In the genomic region with DNA sequence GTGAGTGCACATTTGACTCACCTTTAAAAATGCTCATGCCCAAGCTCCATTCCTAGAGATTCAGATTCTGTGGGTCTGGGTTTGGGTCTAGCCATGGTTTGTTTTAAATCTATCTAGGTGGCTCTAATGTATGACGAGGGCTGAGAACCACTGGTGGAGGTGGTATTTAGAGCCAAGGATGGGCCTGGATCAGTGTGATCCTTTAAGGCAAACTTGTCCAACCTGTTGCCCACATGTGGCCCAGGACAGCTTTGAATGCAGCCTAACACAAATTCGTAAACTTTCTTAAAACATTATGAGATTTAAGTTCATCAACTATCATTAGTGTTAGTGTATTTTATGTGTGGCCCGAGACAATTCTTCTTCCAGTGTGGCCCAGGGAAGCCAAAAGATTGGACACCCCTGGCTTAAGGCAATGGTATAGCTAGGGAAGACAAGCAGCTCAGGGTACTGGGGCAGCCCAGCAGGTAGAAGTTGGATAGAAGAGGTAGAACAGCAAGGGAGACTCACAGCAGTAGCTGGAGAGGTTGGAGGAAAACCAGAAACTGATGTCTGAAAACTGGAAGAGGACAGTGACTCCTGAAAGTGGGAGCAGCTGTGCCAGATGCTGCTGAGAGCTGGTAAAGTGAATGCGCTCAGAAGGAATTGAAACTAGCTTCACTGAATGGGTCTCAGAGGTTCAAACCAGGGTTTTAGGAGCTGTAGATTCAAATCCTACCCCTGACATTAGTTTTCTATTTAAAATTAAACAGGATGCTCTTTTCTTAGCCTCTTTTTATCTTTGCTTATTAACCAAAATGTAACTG, we compare ENCODE assay signal across 13 cellular contexts. TPM values are rescaled to one million over a fixed set of nuclear protein-coding genes. Genes with fewer than 3 reads are reported as not detected.
DNase-seq lines count a peak whose midpoint lies in the region; ATAC-seq and TF ChIP-seq lines count a peak whose summit lies in the region.
"Had no signal": no experiment of that assay in that cellular context is flagged by ENCODE, and none has a peak within 500 bp of the region (broad histone marks: within the 10 kb centered on the region; RNA-seq: fewer than 3 reads in every experiment).

No MANE protein-coding gene starts in this region.

- H3K9ac ChIP-seq in iPS-20b (ENCODE audit: low read depth, low read length) = no peak overlapping the region

- peaks cover 67% of the 10 kb centered on the region for H3K4me1 Mint-ChIP-seq in WTC11
- H3K4me1 Mint-ChIP-seq in stimulated activated memory B cell treated with anti-CD40 and anti-IgM and Interleukin-4, amounts not matched to agents 10 μg/mL and 1 μg/mL and 100 μg/mL, for 72 hours = peaks cover 78% of the 10 kb centered on the region

- CTCF ChIA-PET in WTC11 (lab: Charles Lee) = interaction anchor here (0.6 to 3.9 kb wide), 6 partner anchors 9 to 98 kb away, joined by 3 to 13 read pairs (median 4); no protein-coding TSS in a partner anchor

- no peak for DNase-seq in WTC11 (ENCODE audit: low spot score)
- no peak for DNase-seq in stimulated activated naive CD4-positive, alpha-beta T cell treated with Interleukin-2 at 50 U/mL for 16 hours (lab: John Stamatoyannopoulos, UW)
- no peak for DNase-seq in SJCRH30
- no peak for DNase-seq in activated CD8-positive, alpha-beta memory T cell treated with anti-CD3 and anti-CD28 coated beads, Interleukin-2, amount 50 U/mL, for 4 hours
- no peak for DNase-seq in NCI-H1417 treated with DMSO at 0.1 percent for 48 hours (lab: John Stamatoyannopoulos, UW)
- DNase-seq: activated naive CD4-positive, alpha-beta T cell treated with anti-CD3 and anti-CD28 coated beads, Interleukin-2, amount 10 ng/mL, durations not matched to agents 7 days and 5 days; foreskin keratinocyte; NCI-H2227 treated with DMSO at 0.1 percent for 48 hours; stimulated activated naive CD8-positive, alpha-beta T cell treated with anti-CD3 and anti-CD28 coated beads, Interleukin-15, Interleukin-2, amounts not matched to agents 100 U/mL and 50 U/mL, for 24 hours; T-helper 2 cell had no signal

- H3K4me3 ChIP-seq in iPS-20b (ENCODE audit: low read length) (0 out of 2 replicates have a peak overlapping the region, but pooled peaks have one; percentile 0), SJCRH30 (no peak overlapping the region)

- no peaks in the 10 kb centered on the region for H3K36me3 ChIP-seq in iPS-20b (ENCODE audit: insufficient read depth, low read depth, low read length)
- peaks cover 5% of the 10 kb centered on the region; the same call in 1 of the 2 replicates for H3K36me3 ChIP-seq in SJCRH30

- no peaks in the 10 kb centered on the region for H3K36me3 Mint-ChIP-seq in WTC11
- H3K36me3 Mint-ChIP-seq in stimulated activated memory B cell treated with anti-CD40 and anti-IgM and Interleukin-4, amounts not matched to agents 10 μg/mL and 1 μg/mL and 100 μg/mL, for 72 hours = peaks cover 6% of the 10 kb centered on the region

- H3K4me3 Mint-ChIP-seq in WTC11 = 0 out of 2 replicates have a peak overlapping the region, but pooled peaks have one; percentile 20
- H3K4me3 Mint-ChIP-seq in stimulated activated memory B cell treated with anti-CD40 and anti-IgM and Interleukin-4, amounts not matched to agents 10 μg/mL and 1 μg/mL and 100 μg/mL, for 72 hours = no peak overlapping the region
- H3K4me3 Mint-ChIP-seq: activated naive CD4-positive, alpha-beta T cell treated with anti-CD3 and anti-CD28 coated beads, Interleukin-2, amount 10 ng/mL, durations not matched to agents 7 days and 5 days had no signal

- H3K27ac Mint-ChIP-seq in WTC11 = peak overlapping the region; percentile 90
- peak overlapping the region; percentile 11 for H3K27ac Mint-ChIP-seq in stimulated activated memory B cell treated with anti-CD40 and anti-IgM and Interleukin-4, amounts not matched to agents 10 μg/mL and 1 μg/mL and 100 μg/mL, for 72 hours

- no peaks in the 10 kb centered on the region for H3K9me3 ChIP-seq in iPS-20b (ENCODE audit: insufficient read depth, low read depth, low read length)
- no peaks in the 10 kb centered on the region for H3K9me3 ChIP-seq in SJCRH30 (replicated peaks)

- H3K27me3 ChIP-seq in iPS-20b (ENCODE audit: insufficient read depth, low read length) = no peaks in the 10 kb centered on the region
- H3K27me3 ChIP-seq in SJCRH30 = no peaks in the 10 kb centered on the region
- H3K27me3 ChIP-seq: foreskin keratinocyte had no signal

- POLR2A ChIA-PET in WTC11 (lab: Charles Lee) = interaction anchor here (1.1 kb wide), 1 partner anchor 74 kb away, joined by 3 read pairs; no protein-coding TSS in a partner anchor

- H3K27ac ChIP-seq in iPS-20b (ENCODE audit: low read length) = no peak overlapping the region
- no peak overlapping the region for H3K27ac ChIP-seq in SJCRH30
- H3K27ac ChIP-seq: foreskin keratinocyte had no signal

- H3K4me1 ChIP-seq in iPS-20b (ENCODE audit: insufficient read depth, low read length) = peaks cover 32% of the 10 kb centered on the region
- peaks cover 32% of the 10 kb centered on the region for H3K4me1 ChIP-seq in SJCRH30

- no peaks in the 10 kb centered on the region for H3K9me3 Mint-ChIP-seq in WTC11
- H3K9me3 Mint-ChIP-seq in stimulated activated memory B cell treated with anti-CD40 and anti-IgM and Interleukin-4, amounts not matched to agents 10 μg/mL and 1 μg/mL and 100 μg/mL, for 72 hours = no peaks in the 10 kb centered on the region

- TF ChIP-seq CTCF in WTC11 (IDR thresholded peaks at IDR 0.05) = no peak

- no peaks in the 10 kb centered on the region for H3K27me3 Mint-ChIP-seq in WTC11 (ENCODE audit: low read depth)
- H3K27me3 Mint-ChIP-seq in stimulated activated memory B cell treated with anti-CD40 and anti-IgM and Interleukin-4, amounts not matched to agents 10 μg/mL and 1 μg/mL and 100 μg/mL, for 72 hours = no peaks in the 10 kb centered on the region
- H3K27me3 Mint-ChIP-seq: activated naive CD4-positive, alpha-beta T cell treated with anti-CD3 and anti-CD28 coated beads, Interleukin-2, amount 10 ng/mL, durations not matched to agents 7 days and 5 days had no signal

- ATAC-seq in GM21528 (IDR thresholded peaks at IDR 0.05; ENCODE audit: low FRiP score, unreplicated experiment) = peak; percentile 59
- ATAC-seq in WTC11 = peak; percentile 13
- no peak for ATAC-seq in stimulated activated memory B cell treated with anti-CD40 and anti-IgM and Interleukin-4, amounts not matched to agents 10 μg/mL and 1 μg/mL and 100 μg/mL, for 72 hours
- ATAC-seq: stimulated activated naive CD8-positive, alpha-beta T cell treated with anti-CD3 and anti-CD28 coated beads, Interleukin-15, Interleukin-2, amounts not matched to agents 100 U/mL and 50 U/mL, for 24 hours had no signal

TF ChIP-seq in WTC11, 78 proteins besides CTCF, POLR2A, EP300 and RAD21 (continues in another document):
- no peak for TF ChIP-seq ATF1 (CRISPR knock-in tag; IDR thresholded peaks at IDR 0.05)
- no peak for TF ChIP-seq KAT7 (CRISPR knock-in tag; IDR thresholded peaks at IDR 0.05; ENCODE audit: borderline replicate concordance)
- no peak for TF ChIP-seq FOXJ3 (CRISPR knock-in tag; IDR thresholded peaks at IDR 0.05; ENCODE audit: borderline replicate concordance)
- TF ChIP-seq, protein P1, sequence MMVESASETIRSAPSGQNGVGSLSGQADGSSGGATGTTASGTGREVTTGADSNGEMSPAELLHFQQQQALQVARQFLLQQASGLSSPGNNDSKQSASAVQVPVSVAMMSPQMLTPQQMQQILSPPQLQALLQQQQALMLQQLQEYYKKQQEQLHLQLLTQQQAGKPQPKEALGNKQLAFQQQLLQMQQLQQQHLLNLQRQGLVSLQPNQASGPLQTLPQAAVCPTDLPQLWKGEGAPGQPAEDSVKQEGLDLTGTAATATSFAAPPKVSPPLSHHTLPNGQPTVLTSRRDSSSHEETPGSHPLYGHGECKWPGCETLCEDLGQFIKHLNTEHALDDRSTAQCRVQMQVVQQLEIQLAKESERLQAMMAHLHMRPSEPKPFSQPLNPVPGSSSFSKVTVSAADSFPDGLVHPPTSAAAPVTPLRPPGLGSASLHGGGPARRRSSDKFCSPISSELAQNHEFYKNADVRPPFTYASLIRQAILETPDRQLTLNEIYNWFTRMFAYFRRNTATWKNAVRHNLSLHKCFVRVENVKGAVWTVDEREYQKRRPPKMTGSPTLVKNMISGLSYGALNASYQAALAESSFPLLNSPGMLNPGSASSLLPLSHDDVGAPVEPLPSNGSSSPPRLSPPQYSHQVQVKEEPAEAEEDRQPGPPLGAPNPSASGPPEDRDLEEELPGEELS (CRISPR knock-in tag; IDR thresholded peaks at IDR 0.05) = no peak
- no peak for TF ChIP-seq NFATC4 (CRISPR knock-in tag; IDR thresholded peaks at IDR 0.05)
- TF ChIP-seq FOXP1 (CRISPR knock-in tag; IDR thresholded peaks at IDR 0.05; ENCODE audit: borderline replicate concordance) = no peak
- TF ChIP-seq, protein P2, sequence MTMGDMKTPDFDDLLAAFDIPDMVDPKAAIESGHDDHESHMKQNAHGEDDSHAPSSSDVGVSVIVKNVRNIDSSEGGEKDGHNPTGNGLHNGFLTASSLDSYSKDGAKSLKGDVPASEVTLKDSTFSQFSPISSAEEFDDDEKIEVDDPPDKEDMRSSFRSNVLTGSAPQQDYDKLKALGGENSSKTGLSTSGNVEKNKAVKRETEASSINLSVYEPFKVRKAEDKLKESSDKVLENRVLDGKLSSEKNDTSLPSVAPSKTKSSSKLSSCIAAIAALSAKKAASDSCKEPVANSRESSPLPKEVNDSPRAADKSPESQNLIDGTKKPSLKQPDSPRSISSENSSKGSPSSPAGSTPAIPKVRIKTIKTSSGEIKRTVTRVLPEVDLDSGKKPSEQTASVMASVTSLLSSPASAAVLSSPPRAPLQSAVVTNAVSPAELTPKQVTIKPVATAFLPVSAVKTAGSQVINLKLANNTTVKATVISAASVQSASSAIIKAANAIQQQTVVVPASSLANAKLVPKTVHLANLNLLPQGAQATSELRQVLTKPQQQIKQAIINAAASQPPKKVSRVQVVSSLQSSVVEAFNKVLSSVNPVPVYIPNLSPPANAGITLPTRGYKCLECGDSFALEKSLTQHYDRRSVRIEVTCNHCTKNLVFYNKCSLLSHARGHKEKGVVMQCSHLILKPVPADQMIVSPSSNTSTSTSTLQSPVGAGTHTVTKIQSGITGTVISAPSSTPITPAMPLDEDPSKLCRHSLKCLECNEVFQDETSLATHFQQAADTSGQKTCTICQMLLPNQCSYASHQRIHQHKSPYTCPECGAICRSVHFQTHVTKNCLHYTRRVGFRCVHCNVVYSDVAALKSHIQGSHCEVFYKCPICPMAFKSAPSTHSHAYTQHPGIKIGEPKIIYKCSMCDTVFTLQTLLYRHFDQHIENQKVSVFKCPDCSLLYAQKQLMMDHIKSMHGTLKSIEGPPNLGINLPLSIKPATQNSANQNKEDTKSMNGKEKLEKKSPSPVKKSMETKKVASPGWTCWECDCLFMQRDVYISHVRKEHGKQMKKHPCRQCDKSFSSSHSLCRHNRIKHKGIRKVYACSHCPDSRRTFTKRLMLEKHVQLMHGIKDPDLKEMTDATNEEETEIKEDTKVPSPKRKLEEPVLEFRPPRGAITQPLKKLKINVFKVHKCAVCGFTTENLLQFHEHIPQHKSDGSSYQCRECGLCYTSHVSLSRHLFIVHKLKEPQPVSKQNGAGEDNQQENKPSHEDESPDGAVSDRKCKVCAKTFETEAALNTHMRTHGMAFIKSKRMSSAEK (CRISPR knock-in tag; IDR thresholded peaks at IDR 0.05; ENCODE audit: borderline replicate concordance) = no peak
- no peak for TF ChIP-seq RORB (CRISPR knock-in tag; IDR thresholded peaks at IDR 0.05)

RNA-seq across cellular contexts. Expression of a gene that starts 18.2 kb away (rescaled TPM):
- total RNA-seq in WTC11 (2021) = 164 to 178 TPM (median 167 TPM) in 3 replicates
- total RNA-seq in SJCRH30 (2014; rRNA removed; shearing (Covaris generic)) = 131 and 139 TPM in 2 replicates
